In the genomic region with DNA sequence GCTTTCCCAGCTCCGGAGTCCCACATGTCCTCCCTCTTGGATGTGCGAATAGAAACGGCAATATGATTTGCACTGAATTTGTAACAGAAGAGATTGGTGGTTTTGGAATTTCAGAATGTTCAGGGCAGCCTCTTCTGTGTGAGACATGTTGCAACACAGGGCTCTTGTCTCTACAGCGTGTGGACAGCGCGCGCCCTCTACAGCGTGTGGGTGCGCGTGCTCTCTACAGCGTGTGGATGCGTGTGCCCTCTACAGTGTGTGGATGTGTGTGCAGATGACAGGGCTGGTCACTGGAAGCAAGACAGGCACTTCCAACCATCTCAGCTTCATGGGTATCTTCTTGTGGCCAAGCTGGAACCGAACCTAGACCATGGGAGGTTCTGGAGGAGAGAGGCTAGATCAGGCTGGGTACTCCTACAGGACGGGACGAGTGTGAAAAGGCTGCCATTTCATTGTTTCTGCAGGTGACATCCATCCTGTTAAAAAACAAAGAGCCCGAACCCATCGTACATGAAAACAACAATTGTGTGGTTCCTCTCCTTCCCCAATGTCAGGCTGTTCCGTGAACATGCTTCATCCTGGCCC, we compare ENCODE assay signal across 21 cellular contexts.
DNase-seq lines count a peak whose midpoint lies in the region; ATAC-seq and TF ChIP-seq lines count a peak whose summit lies in the region.
"Had no signal": no experiment of that assay in that cellular context is flagged by ENCODE, and none has a peak within 500 bp of the region (broad histone marks: within the 10 kb centered on the region; RNA-seq: fewer than 3 reads in every experiment).

No MANE protein-coding gene starts in this region.

- no peaks in the 10 kb centered on the region for H3K4me1 ChIP-seq in tibial artery
- H3K4me1 ChIP-seq: A549, gastroesophageal sphincter, SJCRH30 had no signal

- peaks cover 0 to 13% of the 10 kb centered on the region in 2 donors for H3K27me3 ChIP-seq in tibial artery
- H3K27me3 ChIP-seq in H7 (ENCODE audit: control insufficient read depth, insufficient read depth, low read length), result no peaks in the 10 kb centered on the region
- H3K27me3 ChIP-seq: SJCRH30 had no signal

- ATAC-seq in GM21737 (IDR thresholded peaks at IDR 0.05; ENCODE audit: unreplicated experiment), result no peak
- ATAC-seq: CD8-positive, alpha-beta T cell; gastroesophageal sphincter; PC-3; WTC11 had no signal

- no peaks in the 10 kb centered on the region for H3K9me3 ChIP-seq in tibial artery
- H3K9me3 ChIP-seq: A549, gastroesophageal sphincter, SJCRH30 had no signal

- intact Hi-C loops in tibial artery (cut with DNase I; ENCODE audit: low total_unique reads), result no loop called here

- peak; percentile 7 for DNase-seq in activated CD8-positive, alpha-beta memory T cell treated with anti-CD3 and anti-CD28 coated beads for 24 hours
- DNase-seq in activated CD8-positive, alpha-beta memory T cell treated with anti-CD3 and anti-CD28 coated beads, Interleukin-2, amount 50 U/mL, for 4 hours, result no peak
- DNase-seq in ecto neural progenitor cell (ENCODE audit: low spot score) (peak; percentile 19), tibial artery (peak; percentile 11 to 28), H7 (no peak), NCI-H774 (lab: John Stamatoyannopoulos, UW) (no peak)
- DNase-seq: activated CD4-positive, alpha-beta memory T cell treated with anti-CD3 and anti-CD28 coated beads, Interleukin-2, amount 10 ng/mL, durations not matched to agents 7 days and 5 days; activated naive CD4-positive, alpha-beta T cell treated with anti-CD3 and anti-CD28 coated beads, Interleukin-2, amount 50 U/mL, for 16 hours; activated T-cell treated with anti-CD3 and anti-CD28 coated beads, Interleukin-2, amount 50 U/mL, for 48 hours; NCI-H146; NCI-H82; occipital lobe; PC-3; SJCRH30 had no signal

- H3K36me3 ChIP-seq in tibial artery, result no peaks in the 10 kb centered on the region
- no peaks in the 10 kb centered on the region for H3K36me3 ChIP-seq in H7 (replicated peaks; ENCODE audit: control insufficient read depth, insufficient read depth, low read length)
- H3K36me3 ChIP-seq: gastroesophageal sphincter, SJCRH30 had no signal

- no peak overlapping the region for H3K27ac ChIP-seq in tibial artery
- H3K27ac ChIP-seq: A549, gastroesophageal sphincter, SJCRH30 had no signal

- H3K4me3 ChIP-seq in tibial artery, result no peak overlapping the region
- no peak overlapping the region for H3K4me3 ChIP-seq in H7 (ENCODE audit: insufficient read depth, low read depth, low read length)
- H3K4me3 ChIP-seq: A549, gastroesophageal sphincter, lung, SJCRH30 had no signal

- TF ChIP-seq CTCF in LNCAP (IDR thresholded peaks at IDR 0.05) (peak; percentile 70), tibial artery (IDR thresholded peaks at IDR 0.05) (no peak)

Comparison
In these comparisons a context has a peak if more than half of its experiments do, and no peak if none do; other contexts are left out.
1. DNase-seq: peak in activated CD8-positive, alpha-beta memory T cell treated with anti-CD3 and anti-CD28 coated beads for 24 hours (single experiment), ecto neural progenitor cell (single experiment) and tibial artery (2 of 2); none in activated CD8-positive, alpha-beta memory T cell treated with anti-CD3 and anti-CD28 coated beads, Interleukin-2, amount 50 U/mL, for 4 hours (single experiment), H7 (single experiment) and NCI-H774 (single experiment).